Comparison of ENCODE assay signal across 15 cellular contexts in genomic region chr18:59606193-59607175, GRCh38.
A peak's percentile ranks its signal among the peaks of the same experiment; 100 is the strongest.
DNase-seq lines count a peak whose midpoint lies in the region; ATAC-seq, FAIRE-seq and TF ChIP-seq lines count a peak whose summit lies in the region.
"Had no signal": no experiment of that assay in that cellular context is flagged by ENCODE, and none has a peak within 500 bp of the region (broad histone marks: within the 10 kb centered on the region; RNA-seq: fewer than 3 reads in every experiment).

No MANE protein-coding gene starts in this region.

- H3K4me1 ChIP-seq in right atrium auricular region = peaks cover 0 to 18% of the 10 kb centered on the region in 2 donors
- H3K4me1 ChIP-seq in upper lobe of right lung = no peaks in the 10 kb centered on the region
- H3K4me1 ChIP-seq: ascending aorta, left lung had no signal

- ATAC-seq in Right ventricle myocardium inferior (peak; percentile 74), left lobe of liver (peak; percentile 17), upper lobe of right lung (peak; percentile 48), GM21825 (IDR thresholded peaks at IDR 0.05; ENCODE audit: unreplicated experiment) (no peak)
- ATAC-seq: left lung had no signal

- H3K27me3 ChIP-seq in right atrium auricular region (no peaks in the 10 kb centered on the region), upper lobe of right lung (no peaks in the 10 kb centered on the region)
- H3K27me3 ChIP-seq: ascending aorta, left lung had no signal

- H3K27ac ChIP-seq in right atrium auricular region = peak overlapping the region in 1 of 2 donors; percentile 81
- no peak overlapping the region for H3K27ac ChIP-seq in upper lobe of right lung
- H3K27ac ChIP-seq: ascending aorta, left lung, SK-N-MC had no signal

- intact Hi-C loops in Right ventricle myocardium inferior (cut with DNase I) = loop anchor here (5.0 kb wide), 1 partner anchor 134 kb away; no protein-coding TSS in a partner anchor
- intact Hi-C loops in upper lobe of right lung (cut with DNase I) = no loop called here

- no peak overlapping the region for H3K4me3 ChIP-seq in right atrium auricular region
- no peak overlapping the region for H3K4me3 ChIP-seq in upper lobe of right lung
- H3K4me3 ChIP-seq: ascending aorta, left lung, SK-N-MC had no signal

- peak; percentile 100 for FAIRE-seq in endometrium (lab: Jason Lieb, UNC)
- FAIRE-seq: small intestine had no signal

- TF ChIP-seq CTCF in right atrium auricular region (IDR thresholded peaks at IDR 0.05) (no peak), upper lobe of right lung (IDR thresholded peaks at IDR 0.05) (no peak)

- no peaks in the 10 kb centered on the region for H3K9me3 ChIP-seq in right atrium auricular region
- no peaks in the 10 kb centered on the region for H3K9me3 ChIP-seq in upper lobe of right lung
- H3K9me3 ChIP-seq: ascending aorta, left lung had no signal

- DNase-seq in Right ventricle myocardium inferior (ENCODE audit: missing footprints) (no peak), right atrium auricular region (ENCODE audit: low spot score) (no peak), left lobe of liver (ENCODE audit: low spot score) (no peak), upper lobe of right lung (no peak), NCI-H446 treated with DMSO at 0.1 percent for 48 hours (lab: John Stamatoyannopoulos, UW) (no peak), RKO (ENCODE audit: low spot score) (no peak)
- DNase-seq: effector CD8-positive, alpha-beta T cell; head of caudate nucleus; left lung; NCI-H2081 had no signal

- H3K36me3 ChIP-seq in right atrium auricular region = no peaks in the 10 kb centered on the region
- no peaks in the 10 kb centered on the region for H3K36me3 ChIP-seq in upper lobe of right lung
- H3K36me3 ChIP-seq: ascending aorta, left lung had no signal
